In genomic region chr18:63299837-63300787, GRCh38 we compare ENCODE assay signal across 1 cellular context.
TF ChIP-seq lines count a peak whose summit lies in the region.

No MANE protein-coding gene starts in this region.

TF ChIP-seq in SK-N-SH treated with all-trans-retinoic acid at 6 μM for 48 hours, 23 proteins besides CTCF, POLR2A, EP300 and RAD21 (continued from another document):
- TF ChIP-seq ESRRG (CRISPR knock-in tag; IDR thresholded peaks at IDR 0.05) (no peak), SNAI2 (CRISPR knock-in tag; IDR thresholded peaks at IDR 0.05) (no peak), ARNTL (CRISPR knock-in tag; IDR thresholded peaks at IDR 0.05; ENCODE audit: borderline replicate concordance, low read depth) (no peak), ZFP3 (CRISPR knock-in tag; IDR thresholded peaks at IDR 0.05) (no peak; the same call in 1 of the 2 replicates), CSDC2 (CRISPR knock-in tag; IDR thresholded peaks at IDR 0.05) (no peak), ZNF70 (CRISPR knock-in tag; IDR thresholded peaks at IDR 0.05) (no peak), TSHZ2 (CRISPR knock-in tag; IDR thresholded peaks at IDR 0.05) (no peak), BACH2 (CRISPR knock-in tag; IDR thresholded peaks at IDR 0.05; ENCODE audit: borderline replicate concordance) (no peak), POU6F1 (CRISPR knock-in tag; IDR thresholded peaks at IDR 0.05; ENCODE audit: borderline replicate concordance, low read depth) (no peak), TOX (CRISPR knock-in tag; IDR thresholded peaks at IDR 0.05; ENCODE audit: borderline replicate concordance) (no peak), ZFP30 (CRISPR knock-in tag; IDR thresholded peaks at IDR 0.05) (no peak)
